ENCODE assay signal across 1 cellular context in genomic region chr1:205317311-205317917, GRCh38.
A peak's percentile ranks its signal among the peaks of the same experiment; 100 is the strongest.
TF ChIP-seq lines count a peak whose summit lies in the region.

No MANE protein-coding gene starts in this region.

TF ChIP-seq in H1, 55 proteins besides CTCF, POLR2A, EP300 and RAD21:
- no peak for TF ChIP-seq RBBP5 (IDR thresholded peaks at IDR 0.05; ENCODE audit: borderline replicate concordance, low read depth, low read length)
- peak; percentile 22; the same call in 1 of the 2 replicates for TF ChIP-seq POLR2AphosphoS5 (IDR thresholded peaks at IDR 0.05; ENCODE audit: low read depth, low read length)
- no peak for TF ChIP-seq HDAC2 (IDR thresholded peaks at IDR 0.05; ENCODE audit: borderline replicate concordance in 1 of 2, low read depth in 2 of 2, low read length in 2 of 2)
- no peak for TF ChIP-seq BCL11A (IDR thresholded peaks at IDR 0.05; ENCODE audit: low read depth in 2 of 2, low read length in 2 of 2)
